In genomic region chr6:7236312-7237209, GRCh38 we compare ENCODE assay signal across 9 cellular contexts.
A peak's percentile ranks its signal among the peaks of the same experiment; 100 is the strongest.
DNase-seq lines count a peak whose midpoint lies in the region; ATAC-seq and TF ChIP-seq lines count a peak whose summit lies in the region.
"Had no signal": no experiment of that assay in that cellular context is flagged by ENCODE, and none has a peak within 500 bp of the region (broad histone marks: within the 10 kb centered on the region; RNA-seq: fewer than 3 reads in every experiment).

No MANE protein-coding gene starts in this region.

- peaks cover 7 to 67% (median 57%) of the 10 kb centered on the region in 4 donors for H3K4me1 ChIP-seq in liver (ENCODE audit: control insufficient read depth in 4 of 4, insufficient read depth in 4 of 4, low read length in 3 of 4)

- peaks cover 3 to 14% (median 7%) of the 10 kb centered on the region in 4 donors for H3K36me3 ChIP-seq in liver (ENCODE audit: control insufficient read depth in 4 of 4, insufficient read depth in 3 of 4, low read depth in 1 of 4, low read length in 3 of 4)

- TF ChIP-seq CTCF in GM10266 (IDR thresholded peaks at IDR 0.05; ENCODE audit: control insufficient read depth, insufficient read depth, low read depth, missing control alignments) = no peak
- TF ChIP-seq CTCF in liver (IDR thresholded peaks at IDR 0.05; ENCODE audit: low read depth, low read length, missing input control) = no peak

- H3K4me3 ChIP-seq in liver (ENCODE audit: low read depth in 1 of 3, low read length in 3 of 3) = no peak overlapping the region

- peak; percentile 54 for ATAC-seq in GM21528 (IDR thresholded peaks at IDR 0.05; ENCODE audit: low FRiP score, unreplicated experiment)
- ATAC-seq in GM19397 (IDR thresholded peaks at IDR 0.05; ENCODE audit: unreplicated experiment) = no peak
- ATAC-seq in HG03457 (IDR thresholded peaks at IDR 0.05; ENCODE audit: unreplicated experiment) = no peak
- ATAC-seq in HG03469 (IDR thresholded peaks at IDR 0.05; ENCODE audit: unreplicated experiment) = no peak

- H3K9ac ChIP-seq in liver (ENCODE audit: low read depth in 1 of 2, low read length in 2 of 2) = peak overlapping the region; percentile 7 to 29

- DNase-seq in GM10266 (ENCODE audit: extremely low spot score) (peak; percentile 66), NCI-H226 (peak; percentile 16), NCI-H748 (lab: John Stamatoyannopoulos, UW; ENCODE audit: unreplicated experiment) (no peak)
- DNase-seq: activated naive CD4-positive, alpha-beta T cell treated with anti-CD3 and anti-CD28 coated beads for 36 hours had no signal

- WGBS in liver = 52% methylated on average over 8 of the region's 8 CpGs

- H3K27ac ChIP-seq in liver (ENCODE audit: low read depth in 1 of 2, low read length in 2 of 2) = peak overlapping the region; percentile 69 to 87

- no peaks in the 10 kb centered on the region for H3K27me3 ChIP-seq in liver (ENCODE audit: control insufficient read depth in 4 of 4, insufficient read depth in 4 of 4, low read length in 3 of 4)

- H3K9me3 ChIP-seq in liver (ENCODE audit: control insufficient read depth in 4 of 4, low read length in 3 of 4) = no peaks in the 10 kb centered on the region

- TF ChIP-seq RAD21 in liver (IDR thresholded peaks at IDR 0.05) = peak in 1 of 2 donors; percentile 8

TF ChIP-seq in liver, 16 proteins besides CTCF, POLR2A, EP300 and RAD21:
- TF ChIP-seq JUND (IDR thresholded peaks at IDR 0.05) (peak; percentile 46 to 56), GABPA (IDR thresholded peaks at IDR 0.05 in 1 of 2, conservative IDR thresholded peaks at IDR 0.05 in 1 of 2) (no peak), EGR1 (IDR thresholded peaks at IDR 0.05; ENCODE audit: low read depth in 2 of 2) (no peak), YY1 (IDR thresholded peaks at IDR 0.05) (no peak), HNF4A (conservative IDR thresholded peaks at IDR 0.05) (peak in 1 of 2 donors; percentile 37), REST (IDR thresholded peaks at IDR 0.05) (no peak), FOXA1 (IDR thresholded peaks at IDR 0.05) (no peak), NR2F2 (IDR thresholded peaks at IDR 0.05) (no peak), RXRA (IDR thresholded peaks at IDR 0.05) (peak in 1 of 2 donors; percentile 33), TAF1 (conservative IDR thresholded peaks at IDR 0.05) (no peak), HNF4G (IDR thresholded peaks at IDR 0.05) (no peak)
